ENCODE assay signal across 18 cellular contexts in genomic region chr11:11078344-11078743, GRCh38.
DNase-seq lines count a peak whose midpoint lies in the region; ATAC-seq, FAIRE-seq and TF ChIP-seq lines count a peak whose summit lies in the region.
"Had no signal": no experiment of that assay in that cellular context is flagged by ENCODE, and none has a peak within 500 bp of the region (broad histone marks: within the 10 kb centered on the region; RNA-seq: fewer than 3 reads in every experiment).

No MANE protein-coding gene starts in this region.

- H3K9me1 ChIP-seq in K562 (ENCODE audit: control insufficient read depth, insufficient read depth, low read length) = no peaks in the 10 kb centered on the region

- intact Hi-C loops in K562 (cut with micrococcal nuclease) = no loop called here

- H3K4me3 Mint-ChIP-seq in HFFc6 = no peak overlapping the region
- no peak overlapping the region for H3K4me3 Mint-ChIP-seq in activated naive CD4-positive, alpha-beta T cell treated with anti-CD3 and anti-CD28 coated beads, Interleukin-2, amount 10 ng/mL, durations not matched to agents 7 days and 5 days
- H3K4me3 Mint-ChIP-seq: activated T-cell treated with anti-CD3 and anti-CD28 coated beads, Interleukin-2, amount 50 U/mL, for 72 hours; naive B cell had no signal

- no peak overlapping the region for H3K27ac Mint-ChIP-seq in HFFc6
- H3K27ac Mint-ChIP-seq in activated naive CD4-positive, alpha-beta T cell treated with anti-CD3 and anti-CD28 coated beads, Interleukin-2, amount 10 ng/mL, durations not matched to agents 7 days and 5 days = no peak overlapping the region
- H3K27ac Mint-ChIP-seq: activated T-cell treated with anti-CD3 and anti-CD28 coated beads, Interleukin-2, amount 50 U/mL, for 72 hours; naive B cell had no signal

- 0% methylated on average over 1 of the region's 1 CpG for WGBS in K562 (ENCODE audit: insufficient coverage, low coverage, missing lambda C conversion rate)

- H3K27me3 ChIP-seq in K562 (ENCODE audit: control insufficient read depth in 2 of 2, insufficient read depth in 2 of 2, low read length in 2 of 2) = peaks cover 2 to 18% of the 10 kb centered on the region in 2 experiments; a peak in 1 of 5 replicates
- H3K27me3 ChIP-seq: thyroid gland had no signal

- no peak for TF ChIP-seq EP300 in K562 (IDR thresholded peaks at IDR 0.05; ENCODE audit: low read length)

- H3K4me3 ChIP-seq in AG09309 (ENCODE audit: control insufficient read depth, low read depth, low read length) = no peak overlapping the region
- no peak overlapping the region for H3K4me3 ChIP-seq in K562
- H3K4me3 ChIP-seq in foreskin fibroblast (ENCODE audit: low read depth in 1 of 2, low read length in 2 of 2) = no peak overlapping the region
- H3K4me3 ChIP-seq: thyroid gland had no signal

- in situ Hi-C loops in K562 (cut with MboI) = no loop called here

- DNase-seq in AG09309 (ENCODE audit: low read depth) (no peak), HFFc6 (peak; percentile 1), K562 (ENCODE audit: extremely low read depth in 1 of 4, low spot score in 3 of 4) (no peak), foreskin fibroblast (peak; percentile 6 to 46), foreskin melanocyte (no peak), DMS79 (lab: John Stamatoyannopoulos, UW) (no peak)
- DNase-seq in activated effector memory CD4-positive, alpha-beta T cell treated with anti-CD3 and anti-CD28 coated beads, Interleukin-2, amount 50 U/mL, for 16 hours = no peak
- no peak for DNase-seq in activated naive CD4-positive, alpha-beta T cell treated with anti-CD3 and anti-CD28 coated beads, Interleukin-2, amount 10 ng/mL, durations not matched to agents 7 days and 5 days
- DNase-seq: activated CD4-positive, alpha-beta T cell treated with anti-CD3 and anti-CD28 coated beads for 4 hours; activated T-cell treated with anti-CD3 and anti-CD28 coated beads, Interleukin-2, amount 50 U/mL, for 72 hours; amygdala; C1 segment of cervical spinal cord; effector CD4-positive, alpha-beta T cell; KG1; left colon; naive B cell; NCI-H526 treated with DMSO at 0.1 percent for 48 hours; thyroid gland had no signal

- TF ChIP-seq CTCF in AG09309 (IDR thresholded peaks at IDR 0.05; ENCODE audit: control insufficient read depth, insufficient read depth, low read depth, low read length, missing control alignments) = peak; percentile 19
- peak; percentile 49 for TF ChIP-seq CTCF in HFFc6 (IDR thresholded peaks at IDR 0.05)
- no peak for TF ChIP-seq CTCF in K562 (IDR thresholded peaks at IDR 0.05 in 2 of 3, conservative IDR thresholded peaks at IDR 0.05 in 1 of 3; ENCODE audit: insufficient read depth in 2 of 3, low read depth in 1 of 3, low read length in 3 of 3)
- TF ChIP-seq CTCF in foreskin fibroblast (IDR thresholded peaks at IDR 0.05; ENCODE audit: low read depth, low read length) = no peak

- H3K4me1 Mint-ChIP-seq in HFFc6 (ENCODE audit: low read depth) = no peaks in the 10 kb centered on the region
- H3K4me1 Mint-ChIP-seq in activated naive CD4-positive, alpha-beta T cell treated with anti-CD3 and anti-CD28 coated beads, Interleukin-2, amount 10 ng/mL, durations not matched to agents 7 days and 5 days = peaks cover 11% of the 10 kb centered on the region
- H3K4me1 Mint-ChIP-seq: naive B cell had no signal

- H3K9me3 ChIP-seq in K562 (replicated peaks; ENCODE audit: control insufficient read depth, insufficient read depth, low read depth, low read length) = no peaks in the 10 kb centered on the region
- H3K9me3 ChIP-seq: thyroid gland had no signal

- FAIRE-seq in K562 (lab: Jason Lieb, UNC) = peak; percentile 71

- peaks cover 39% of the 10 kb centered on the region for H3K27me3 Mint-ChIP-seq in HFFc6 (ENCODE audit: insufficient read depth)
- peaks cover under 1% of the 10 kb centered on the region for H3K27me3 Mint-ChIP-seq in activated naive CD4-positive, alpha-beta T cell treated with anti-CD3 and anti-CD28 coated beads, Interleukin-2, amount 10 ng/mL, durations not matched to agents 7 days and 5 days

- no TSS peak for BruUV-seq in K562 (replicated peaks; lab: Mats Ljungman, UMichigan)

- H3K79me2 ChIP-seq in K562 (ENCODE audit: control insufficient read depth, insufficient read depth, low read length) = no peaks in the 10 kb centered on the region

- H3K4me2 ChIP-seq in K562 (ENCODE audit: insufficient read depth, low read length) = no peak overlapping the region

- TF ChIP-seq RAD21 in K562 (CRISPR knock-in tag; conservative IDR thresholded peaks at IDR 0.05 in 1 of 2, IDR thresholded peaks at IDR 0.05 in 1 of 2) = peak in 1 of 2 experiments; percentile 34; a peak in 1 of 4 replicates

- CTCF ChIA-PET in K562 (lab: Yijun Ruan, JAX; ENCODE audit: low intra/inter-chr PET ratio) = no interaction called here
- CTCF ChIA-PET in activated naive CD4-positive, alpha-beta T cell treated with anti-CD3 and anti-CD28 coated beads, Interleukin-2, amount 10 ng/mL, durations not matched to agents 7 days and 5 days (lab: Charles Lee) = no interaction called here

- H3K36me3 Mint-ChIP-seq in HFFc6 (ENCODE audit: low read depth) = no peaks in the 10 kb centered on the region
- no peaks in the 10 kb centered on the region for H3K36me3 Mint-ChIP-seq in activated naive CD4-positive, alpha-beta T cell treated with anti-CD3 and anti-CD28 coated beads, Interleukin-2, amount 10 ng/mL, durations not matched to agents 7 days and 5 days
- H3K36me3 Mint-ChIP-seq: naive B cell had no signal

- no peaks in the 10 kb centered on the region for H3K4me1 ChIP-seq in K562 (replicated peaks in 1 of 2; ENCODE audit: control insufficient read depth in 2 of 2, insufficient read depth in 2 of 2, low read length in 2 of 2)

- POLR2A ChIA-PET in K562 (lab: Yijun Ruan, JAX) = no interaction called here

- no peak for ATAC-seq in K562
- ATAC-seq: activated T-cell treated with anti-CD3 and anti-CD28 coated beads, Interleukin-2, amount 50 U/mL, for 72 hours; left colon had no signal

- H3K27ac ChIP-seq in K562 (ENCODE audit: extremely low read depth, low read depth, low read length) = no peak overlapping the region

- TF ChIP-seq POLR2A in K562 (conservative IDR thresholded peaks at IDR 0.05) = no peak

- no peaks in the 10 kb centered on the region; the same call in 1 of the 2 replicates for H4K20me1 ChIP-seq in K562 (replicated peaks; ENCODE audit: control insufficient read depth, insufficient read depth, low read length)

- H3K36me3 ChIP-seq in K562 (ENCODE audit: control insufficient read depth, insufficient read depth, low read length) = no peaks in the 10 kb centered on the region
- H3K36me3 ChIP-seq: thyroid gland had no signal

- no peak overlapping the region for H2AFZ ChIP-seq in K562 (ENCODE audit: low read depth, low read length)

- H3K9me3 Mint-ChIP-seq in HFFc6 = no peaks in the 10 kb centered on the region
- H3K9me3 Mint-ChIP-seq in activated naive CD4-positive, alpha-beta T cell treated with anti-CD3 and anti-CD28 coated beads, Interleukin-2, amount 10 ng/mL, durations not matched to agents 7 days and 5 days = no peaks in the 10 kb centered on the region
- H3K9me3 Mint-ChIP-seq: activated T-cell treated with anti-CD3 and anti-CD28 coated beads, Interleukin-2, amount 50 U/mL, for 72 hours; naive B cell had no signal

- H3K9ac ChIP-seq in K562 (ENCODE audit: insufficient read depth in 1 of 2, low read depth in 2 of 2, low read length in 2 of 2) = no peak overlapping the region

TF ChIP-seq in K562, 482 proteins besides CTCF, POLR2A, EP300 and RAD21 (continues in another document):
- TF ChIP-seq NFIX (CRISPR knock-in tag; IDR thresholded peaks at IDR 0.05; ENCODE audit: low read depth) (no peak), HBP1 (CRISPR knock-in tag; IDR thresholded peaks at IDR 0.05) (no peak), ZBTB12 (CRISPR knock-in tag; IDR thresholded peaks at IDR 0.05) (no peak), TAF15 (IDR thresholded peaks at IDR 0.05; ENCODE audit: low read depth, low read length) (no peak), ARID1B (IDR thresholded peaks at IDR 0.05) (no peak), CREB3L1 (IDR thresholded peaks at IDR 0.05; ENCODE audit: borderline replicate concordance, low read depth) (no peak), ZKSCAN8 (CRISPR knock-in tag; IDR thresholded peaks at IDR 0.05) (no peak)

Comparison
In these comparisons a context has a peak if more than half of its experiments do, and no peak if none do; other contexts are left out.
1. DNase-seq: peak in HFFc6 (single experiment) and foreskin fibroblast (2 of 2); none in AG09309 (single experiment), K562 (0 of 4), activated effector memory CD4-positive, alpha-beta T cell treated with anti-CD3 and anti-CD28 coated beads, Interleukin-2, amount 50 U/mL, for 16 hours (single experiment), foreskin melanocyte (single experiment), DMS79 (single experiment) and activated naive CD4-positive, alpha-beta T cell treated with anti-CD3 and anti-CD28 coated beads, Interleukin-2, amount 10 ng/mL, durations not matched to agents 7 days and 5 days (single experiment).
2. CTCF ChIP-seq: peak in AG09309 (single experiment) and HFFc6 (single experiment); none in K562 (0 of 3) and foreskin fibroblast (single experiment).